ENCODE assay signal across 9 cellular contexts in genomic region chr6:35522660-35523658, GRCh38. TPM values are rescaled to one million over a fixed set of nuclear protein-coding genes. Genes with fewer than 3 reads are reported as not detected.
DNase-seq lines count a peak whose midpoint lies in the region; ATAC-seq, FAIRE-seq and TF ChIP-seq lines count a peak whose summit lies in the region.
"Had no signal": no experiment of that assay in that cellular context is flagged by ENCODE, and none has a peak within 500 bp of the region (broad histone marks: within the 10 kb centered on the region; RNA-seq: fewer than 3 reads in every experiment).

No MANE protein-coding gene starts in this region.

- no peak overlapping the region for H3K9ac ChIP-seq in IMR-90 (ENCODE audit: low read depth, low read length)

- H3K14ac ChIP-seq in IMR-90 (replicated peaks; ENCODE audit: low read depth, low read length): no peak overlapping the region

- no peak overlapping the region for H3K4ac ChIP-seq in IMR-90 (ENCODE audit: low read depth, low read length)

- TF ChIP-seq POLR2A in IMR-90 (IDR thresholded peaks at IDR 0.05; ENCODE audit: low read depth, low read length): no peak
- no peak for TF ChIP-seq POLR2A in suprapubic skin (IDR thresholded peaks at IDR 0.05)

- peaks cover 4% of the 10 kb centered on the region for H3K27me3 Mint-ChIP-seq in osteocyte (ENCODE audit: unreplicated experiment)

- no peak overlapping the region for H2AK9ac ChIP-seq in IMR-90 (replicated peaks; ENCODE audit: low read depth, low read length, poor library complexity)

- peak overlapping the region in 1 of 2 experiments; percentile 33; a peak in 1 of 4 replicates for H4K8ac ChIP-seq in IMR-90 (ENCODE audit: low read depth in 2 of 2, low read length in 2 of 2)

- no peak overlapping the region for H2BK20ac ChIP-seq in IMR-90 (ENCODE audit: low read depth, low read length)

- H3K4me3 Mint-ChIP-seq in osteocyte (ENCODE audit: unreplicated experiment): no peak overlapping the region

- H3K4me2 ChIP-seq in IMR-90 (ENCODE audit: low read depth, low read length): peak overlapping the region; percentile 68

- FAIRE-seq in frontal cortex (lab: Jason Lieb, UNC): no peak

- H2AK5ac ChIP-seq in IMR-90 (ENCODE audit: low read depth, low read length): no peak overlapping the region

- H3K79me1 ChIP-seq in IMR-90 (ENCODE audit: low read depth in 1 of 2, low read length in 2 of 2): no peaks in the 10 kb centered on the region

- no peak overlapping the region for H3K23ac ChIP-seq in IMR-90 (ENCODE audit: low read depth, low read length)

- H3K18ac ChIP-seq in IMR-90 (ENCODE audit: low read depth, low read length): no peak overlapping the region

- intact Hi-C loops in IMR-90 (cut with micrococcal nuclease): loop anchor here (1.0 to 5.0 kb wide), 4 partner anchors 59 to 574 kb away; partner anchors contain the start of gene ARMC12

- H3K27ac ChIP-seq in IMR-90 (ENCODE audit: insufficient read depth, low read length) (no peak overlapping the region), suprapubic skin (no peak overlapping the region)

- in situ Hi-C loops in G401 (cut with HindIII; ENCODE audit: low sequenced_read_pairs) (no loop called here), IMR-90 (cut with MboI; ENCODE audit: low sequenced_read_pairs) (loop anchor here (5.0 kb wide), 2 partner anchors 44 to 214 kb away; partner anchors contain the start of gene ARMC12)

- H2AFZ ChIP-seq in IMR-90 (replicated peaks; ENCODE audit: low read length, poor library complexity): peak overlapping the region; percentile 81

- H2BK15ac ChIP-seq in IMR-90 (ENCODE audit: low read depth, low read length): no peak overlapping the region

- no peaks in the 10 kb centered on the region for H3K9me3 Mint-ChIP-seq in osteocyte (ENCODE audit: unreplicated experiment)

- peak; percentile 93 for TF ChIP-seq RAD21 in IMR-90 (IDR thresholded peaks at IDR 0.05; ENCODE audit: low read length)

- no peak overlapping the region for H2BK120ac ChIP-seq in IMR-90 (ENCODE audit: low read depth, low read length)

- no peaks in the 10 kb centered on the region for H3K36me3 Mint-ChIP-seq in osteocyte (ENCODE audit: unreplicated experiment)

- CTCF ChIA-PET in IMR-90 (lab: Yijun Ruan, JAX): interaction anchor here (0.6 to 1.2 kb wide), 8 partner anchors 8 to 214 kb away, joined by 3 to 6 read pairs (median 4); partner anchors contain the start of gene ARMC12

- TF ChIP-seq EP300 in suprapubic skin (IDR thresholded peaks at IDR 0.05): no peak

- peak; percentile 100 for ATAC-seq in IMR-90 (ENCODE audit: low read depth)
- no peak for ATAC-seq in GM21825 (IDR thresholded peaks at IDR 0.05; ENCODE audit: unreplicated experiment)

- DNase-seq in G401 (ENCODE audit: low spot score) (peak; percentile 29), IMR-90 (peak; percentile 50), RPMI7951 (ENCODE audit: low read depth) (peak; percentile 50), frontal cortex (ENCODE audit: low spot score in 2 of 2) (peak; percentile 46 to 78), osteocyte (ENCODE audit: extremely low spot score, unreplicated experiment) (peak; percentile 90), suprapubic skin (ENCODE audit: low spot score in 2 of 2) (peak; percentile 85 to 90)
- peak; percentile 91 for DNase-seq in activated effector memory CD4-positive, alpha-beta T cell treated with anti-CD3 and anti-CD28 coated beads, Interleukin-2, amount 50 U/mL, for 16 hours

- no peak overlapping the region for H4K91ac ChIP-seq in IMR-90 (ENCODE audit: insufficient read depth, low read depth, low read length)

- H3K9me3 ChIP-seq in IMR-90 (ENCODE audit: control insufficient read depth, insufficient read depth, low read length) (no peaks in the 10 kb centered on the region), suprapubic skin (no peaks in the 10 kb centered on the region)

- dilution Hi-C loops in IMR-90 (cut with HindIII; ENCODE audit: low sequenced_read_pairs, unreplicated experiment): no loop called here

- BruUV-seq in IMR-90 (replicated peaks; lab: Mats Ljungman, UMichigan): no TSS peak

- H3K56ac ChIP-seq in IMR-90 (ENCODE audit: extremely low read depth, insufficient read depth, low read length): no peak overlapping the region

- no peak overlapping the region for H2BK5ac ChIP-seq in IMR-90 (ENCODE audit: low read depth, low read length, poor library complexity, severe bottlenecking)

- H3K4me3 ChIP-seq in IMR-90 (ENCODE audit: insufficient read depth, low read depth, low read length) (no peak overlapping the region), suprapubic skin (peak overlapping the region; percentile 29)

- H3K4me1 ChIP-seq in IMR-90 (ENCODE audit: control insufficient read depth, insufficient read depth, low read length) (no peaks in the 10 kb centered on the region), suprapubic skin (peaks cover 5% of the 10 kb centered on the region)

- WGBS in IMR-90 (ENCODE audit: extremely low coverage in 2 of 2, insufficient read length in 1 of 2), 2 experiments: 25% methylated on average over 4 of the region's 32 CpGs; no CpG with 5 or more reads in 1 of the 2 experiments
- WGBS in suprapubic skin: 45% methylated on average over 20 of the region's 32 CpGs

- POLR2A ChIA-PET in IMR-90 (lab: Charles Lee; ENCODE audit: unreplicated experiment): no interaction called here

- TF ChIP-seq CTCF in IMR-90 (conservative IDR thresholded peaks at IDR 0.05; ENCODE audit: low read depth, low read length): peak; percentile 92
- TF ChIP-seq CTCF in osteocyte (IDR thresholded peaks at IDR 0.05): peak; percentile 99
- peak; percentile 82 to 98 for TF ChIP-seq CTCF in suprapubic skin (IDR thresholded peaks at IDR 0.05)

- peaks cover 15% of the 10 kb centered on the region for H3K27me3 ChIP-seq in IMR-90 (ENCODE audit: control insufficient read depth, insufficient read depth, low read length)
- no peaks in the 10 kb centered on the region for H3K27me3 ChIP-seq in suprapubic skin

- H3K9me1 ChIP-seq in IMR-90 (ENCODE audit: insufficient read depth, low read length): no peaks in the 10 kb centered on the region

- no peaks in the 10 kb centered on the region for H4K20me1 ChIP-seq in IMR-90 (ENCODE audit: insufficient read depth, low read length)

- no peaks in the 10 kb centered on the region for H3K36me3 ChIP-seq in IMR-90 (ENCODE audit: control insufficient read depth, insufficient read depth, low read length)
- H3K36me3 ChIP-seq in suprapubic skin: no peaks in the 10 kb centered on the region

- H4K5ac ChIP-seq in IMR-90 (ENCODE audit: low read depth, low read length): no peak overlapping the region

- H3K4me1 Mint-ChIP-seq in osteocyte (ENCODE audit: unreplicated experiment): peaks cover 3% of the 10 kb centered on the region

- no peak overlapping the region for H3K27ac Mint-ChIP-seq in osteocyte (ENCODE audit: unreplicated experiment)

TF ChIP-seq in IMR-90, 13 proteins besides CTCF, POLR2A, EP300 and RAD21 (continues in another document):
- TF ChIP-seq MAZ (IDR thresholded peaks at IDR 0.05; ENCODE audit: borderline replicate concordance, low read depth, low read length): peak; percentile 61; the same call in 1 of the 2 replicates
- TF ChIP-seq ELK1 (IDR thresholded peaks at IDR 0.05; ENCODE audit: borderline replicate concordance, low read depth, low read length): no peak
- no peak for TF ChIP-seq BHLHE40 (IDR thresholded peaks at IDR 0.05; ENCODE audit: low read depth, low read length)
- TF ChIP-seq NFE2L2 (IDR thresholded peaks at IDR 0.05; ENCODE audit: low read depth, low read length): no peak
- no peak for TF ChIP-seq FOS (IDR thresholded peaks at IDR 0.05; ENCODE audit: low read depth, low read length)
- TF ChIP-seq USF2 (IDR thresholded peaks at IDR 0.05; ENCODE audit: low read depth, low read length): no peak
- no peak for TF ChIP-seq MAFK (IDR thresholded peaks at IDR 0.05; ENCODE audit: low read depth, low read length)
- no peak for TF ChIP-seq RCOR1 (IDR thresholded peaks at IDR 0.05; ENCODE audit: insufficient replicate concordance, low read length)

RNA-seq across cellular contexts. Expression of gene TULP1, which starts 10.3 kb away (rescaled TPM):
- total RNA-seq in G401 (2014; rRNA removed; shearing (Covaris generic)): not detected in 2 replicates
- not detected in 2 replicates for total RNA-seq in IMR-90 (2012; rRNA removed)
- not detected in 2 replicates for polyA plus RNA-seq in IMR-90 (2012; rRNA removed)
- not detected in 2 replicates for polyA plus RNA-seq in IMR-90 (2012; cell fraction: cytosol; rRNA removed)
- not detected in 2 replicates for polyA plus RNA-seq in IMR-90 (2012; cell fraction: nucleus; rRNA removed; ENCODE audit: low replicate concordance)
- total RNA-seq in RPMI7951 (2014; rRNA removed; shearing (Covaris generic)): not detected in 2 replicates
- not detected for total RNA-seq in frontal cortex
- total RNA-seq in osteocyte: not detected in 2 replicates
- under 1 TPM in 2 of 4 donors, not detected in 2; 0.72 to 0.83 TPM for total RNA-seq in suprapubic skin
- total RNA-seq: pulmonary artery endothelial cell had no signal

RNA-seq across cellular contexts. Expression of gene TEAD3, which starts 26.1 kb away (rescaled TPM):
- 15.6 and 19.4 TPM in 2 replicates for total RNA-seq in G401 (2014; rRNA removed; shearing (Covaris generic))
- 5.0 and 5.2 TPM in 2 replicates for total RNA-seq in IMR-90 (2012; rRNA removed)
- 25.0 and 28.0 TPM in 2 replicates for polyA plus RNA-seq in IMR-90 (2012; rRNA removed)
- polyA plus RNA-seq in IMR-90 (2012; cell fraction: cytosol; rRNA removed): 16.6 and 30.2 TPM in 2 replicates
- 49.5 and 83.0 TPM in 2 replicates for polyA plus RNA-seq in IMR-90 (2012; cell fraction: nucleus; rRNA removed; ENCODE audit: low replicate concordance)
- 5.6 and 6.1 TPM in 2 replicates for total RNA-seq in RPMI7951 (2014; rRNA removed; shearing (Covaris generic))
- total RNA-seq in frontal cortex: 0.41 TPM
- total RNA-seq in osteocyte: 43.1 and 44.8 TPM in 2 replicates
- total RNA-seq in suprapubic skin: 10 to 100 TPM; 39.0 to 55.4 (median 51.5) TPM

RNA-seq across cellular contexts. Expression of gene RPL10A, which starts 54.8 kb away (rescaled TPM):
- total RNA-seq in G401 (2014; rRNA removed; shearing (Covaris generic)): 3,184 and 4,000 TPM in 2 replicates
- 1,746 and 2,310 TPM in 2 replicates for total RNA-seq in IMR-90 (2012; rRNA removed)
- polyA plus RNA-seq in IMR-90 (2012; rRNA removed): 3,153 and 3,261 TPM in 2 replicates
- 1,705 and 1,838 TPM in 2 replicates for polyA plus RNA-seq in IMR-90 (2012; cell fraction: cytosol; rRNA removed)
- polyA plus RNA-seq in IMR-90 (2012; cell fraction: nucleus; rRNA removed; ENCODE audit: low replicate concordance): 1,133 and 1,323 TPM in 2 replicates
- total RNA-seq in RPMI7951 (2014; rRNA removed; shearing (Covaris generic)): 1,385 and 1,626 TPM in 2 replicates
- total RNA-seq in frontal cortex: 1,604 TPM
- 1,177 and 1,245 TPM in 2 replicates for total RNA-seq in osteocyte
- 1,000 to 10,000 TPM; 1,092 to 2,148 (median 1,858) TPM for total RNA-seq in suprapubic skin

Comparison
In these comparisons a context has a peak if more than half of its experiments do, and no peak if none do; other contexts are left out.
1. DNase-seq: peak in every context shown above with its lines; median percentile 91 in activated effector memory CD4-positive, alpha-beta T cell treated with anti-CD3 and anti-CD28 coated beads, Interleukin-2, amount 50 U/mL, for 16 hours; 90 in osteocyte; 88 in suprapubic skin; 62 in frontal cortex; 50 in IMR-90; 50 in RPMI7951; 29 in G401.